Comparison of ENCODE assay signal across 18 cellular contexts in the genomic region with DNA sequence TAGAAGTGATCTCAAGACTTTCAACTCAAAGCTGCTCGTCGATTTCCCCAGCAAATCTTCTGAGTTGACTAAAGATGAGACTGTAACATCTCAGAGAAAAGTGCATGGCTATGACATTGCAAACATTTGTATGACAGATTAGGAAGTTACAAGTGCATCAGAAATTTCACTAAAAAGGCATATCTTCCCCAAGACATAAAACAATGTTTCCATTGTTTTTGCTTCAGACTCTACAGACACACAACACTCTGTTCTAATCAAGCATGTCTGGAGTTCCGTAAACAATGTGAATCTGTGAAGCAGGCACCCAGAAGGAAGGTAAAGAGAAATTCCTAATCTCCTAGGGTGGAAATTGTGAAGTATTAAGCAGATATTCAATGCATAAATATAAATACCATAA.
DNase-seq lines count a peak whose midpoint lies in the region; ATAC-seq and TF ChIP-seq lines count a peak whose summit lies in the region.
"Had no signal": no experiment of that assay in that cellular context is flagged by ENCODE, and none has a peak within 500 bp of the region (broad histone marks: within the 10 kb centered on the region; RNA-seq: fewer than 3 reads in every experiment).

No MANE protein-coding gene starts in this region.

- H3K9me3 ChIP-seq in A673 (ENCODE audit: low read depth, low read length, poor library complexity, severe bottlenecking): peaks cover 10% of the 10 kb centered on the region
- peaks cover 7% of the 10 kb centered on the region for H3K9me3 ChIP-seq in mesodermal cell (ENCODE audit: control insufficient read depth, low read length)

- no peak overlapping the region for H3K27ac Mint-ChIP-seq in HFFc6
- H3K27ac Mint-ChIP-seq: CD4-positive, CD25-positive, alpha-beta regulatory T cell; GM23338 had no signal

- H3K36me3 ChIP-seq in A673 (ENCODE audit: insufficient read depth, low read length, poor library complexity, severe bottlenecking) (no peaks in the 10 kb centered on the region), mesodermal cell (ENCODE audit: control insufficient read depth, insufficient read depth, low read length) (no peaks in the 10 kb centered on the region)
- H3K36me3 ChIP-seq: BLaER1 treated with 17β-estradiol and CSF1 and Interleukin-3, amounts not matched to agents 10 nM and 100 nM had no signal

- TF ChIP-seq CTCF in A673 (conservative IDR thresholded peaks at IDR 0.05; ENCODE audit: low read depth, low read length) (no peak), HFFc6 (IDR thresholded peaks at IDR 0.05) (no peak)

- POLR2A ChIA-PET in A673 (lab: Charles Lee; ENCODE audit: low non-redundant PET) (no interaction called here), HEK293T (lab: Yijun Ruan, JAX) (no interaction called here)

- H3K4me1 Mint-ChIP-seq in HFFc6 (ENCODE audit: low read depth): peaks cover 35% of the 10 kb centered on the region; the same call in 1 of the 2 replicates
- H3K4me1 Mint-ChIP-seq: CD4-positive, CD25-positive, alpha-beta regulatory T cell had no signal

- peaks cover 1% of the 10 kb centered on the region; the same call in 1 of the 2 replicates for H3K27me3 Mint-ChIP-seq in HFFc6 (ENCODE audit: insufficient read depth)
- H3K27me3 Mint-ChIP-seq: CD4-positive, CD25-positive, alpha-beta regulatory T cell had no signal

- CTCF ChIA-PET in A673 (lab: Charles Lee): no interaction called here
- CTCF ChIA-PET in HEK293T (lab: Yijun Ruan, JAX): no interaction called here

- H3K4me3 ChIP-seq in A673 (ENCODE audit: low read depth, low read length, poor library complexity, severe bottlenecking) (no peak overlapping the region), mesodermal cell (ENCODE audit: extremely low read depth, insufficient read depth, low read length, poor library complexity, severe bottlenecking) (no peak overlapping the region)
- H3K4me3 ChIP-seq: BLaER1 treated with 17β-estradiol and CSF1 and Interleukin-3, amounts not matched to agents 10 nM and 100 nM; GM23338 had no signal

- 60 to 92% methylated on average over 1 to 2 of the region's 3 CpGs for WGBS in mesodermal cell (ENCODE audit: insufficient coverage in 2 of 2), 2 experiments

- H3K27me3 ChIP-seq in A673 (replicated peaks; ENCODE audit: insufficient read depth, low read depth, low read length, poor library complexity): no peaks in the 10 kb centered on the region
- H3K27me3 ChIP-seq: BLaER1 treated with 17β-estradiol and CSF1 and Interleukin-3, amounts not matched to agents 10 nM and 100 nM had no signal

- H3K4me3 Mint-ChIP-seq in HFFc6: no peak overlapping the region
- H3K4me3 Mint-ChIP-seq: CD4-positive, CD25-positive, alpha-beta regulatory T cell; GM23338 had no signal

- H3K27ac ChIP-seq in A673 (ENCODE audit: low read depth, low read length, poor library complexity, severe bottlenecking) (peak overlapping the region; percentile 53), mesodermal cell (ENCODE audit: low read depth, low read length, severe bottlenecking) (peak overlapping the region; percentile 58)
- H3K27ac ChIP-seq: 22Rv1; BLaER1 treated with 17β-estradiol and CSF1 and Interleukin-3, amounts not matched to agents 10 nM and 100 nM had no signal

- intact Hi-C loops in A673 (cut with micrococcal nuclease; ENCODE audit: unreplicated experiment): loop anchor here (5.0 to 10.0 kb wide), 2 partner anchors 248 to 690 kb away; no protein-coding TSS in a partner anchor

- peaks cover 14% of the 10 kb centered on the region for H3K9me3 Mint-ChIP-seq in HFFc6

- DNase-seq in A673 (ENCODE audit: low spot score): peak; percentile 22
- peak; percentile 68 for DNase-seq in NCI-H460 (ENCODE audit: extremely low read depth, low read depth)
- DNase-seq in epidermal melanocyte (ENCODE audit: insufficient read length, low spot score): peak; percentile 47
- no peak for DNase-seq in HEK293T (ENCODE audit: extremely low spot score)
- no peak for DNase-seq in HFFc6
- no peak for DNase-seq in DMS79 treated with DMSO at 0.1 percent for 48 hours (lab: John Stamatoyannopoulos, UW)
- DNase-seq: AML-193; Calu3; CD4-positive, CD25-positive, alpha-beta regulatory T cell; DMS79; GDM1; H7 had no signal

- BruUV-seq in A673 (replicated peaks; lab: Mats Ljungman, UMichigan): no TSS peak

- no peak for ATAC-seq in GM21717 (IDR thresholded peaks at IDR 0.05; ENCODE audit: unreplicated experiment)
- ATAC-seq: GM23338, HepG2 had no signal

- peaks cover 11% of the 10 kb centered on the region; the same call in 1 of the 2 replicates for H3K36me3 Mint-ChIP-seq in HFFc6 (ENCODE audit: low read depth)
- H3K36me3 Mint-ChIP-seq: CD4-positive, CD25-positive, alpha-beta regulatory T cell had no signal

- H3K4me1 ChIP-seq in A673 (ENCODE audit: insufficient read depth, low read length, poor library complexity, severe bottlenecking) (peaks cover 50% of the 10 kb centered on the region), mesodermal cell (ENCODE audit: control insufficient read depth, insufficient read depth, low read length, poor library complexity, severe bottlenecking) (peaks cover 3% of the 10 kb centered on the region)
- H3K4me1 ChIP-seq: BLaER1 treated with 17β-estradiol and CSF1 and Interleukin-3, amounts not matched to agents 10 nM and 100 nM had no signal

TF ChIP-seq in HEK293T, 16 proteins besides CTCF, POLR2A, EP300 and RAD21:
- TF ChIP-seq BHLHE40 (IDR thresholded peaks at IDR 0.05; ENCODE audit: borderline replicate concordance) (no peak), SUZ12 (IDR thresholded peaks at IDR 0.05) (no peak), SP1 (IDR thresholded peaks at IDR 0.05) (no peak), ARNT (IDR thresholded peaks at IDR 0.05) (no peak), NFRKB (IDR thresholded peaks at IDR 0.05) (no peak), FOXM1 (IDR thresholded peaks at IDR 0.05; ENCODE audit: borderline replicate concordance) (no peak), FOXA1 (IDR thresholded peaks at IDR 0.05) (no peak), L3MBTL2 (conservative IDR thresholded peaks at IDR 0.05) (no peak), LEF1 (IDR thresholded peaks at IDR 0.05; ENCODE audit: borderline replicate concordance) (no peak), ELF4 (IDR thresholded peaks at IDR 0.05) (no peak), HDGF (IDR thresholded peaks at IDR 0.05; ENCODE audit: borderline replicate concordance) (no peak), TARDBP (IDR thresholded peaks at IDR 0.05) (no peak), ZNF384 (IDR thresholded peaks at IDR 0.05) (no peak), FOXK2 (IDR thresholded peaks at IDR 0.05) (no peak), CTBP1 (IDR thresholded peaks at IDR 0.05; ENCODE audit: borderline replicate concordance) (no peak)
- TF ChIP-seq, protein P1, sequence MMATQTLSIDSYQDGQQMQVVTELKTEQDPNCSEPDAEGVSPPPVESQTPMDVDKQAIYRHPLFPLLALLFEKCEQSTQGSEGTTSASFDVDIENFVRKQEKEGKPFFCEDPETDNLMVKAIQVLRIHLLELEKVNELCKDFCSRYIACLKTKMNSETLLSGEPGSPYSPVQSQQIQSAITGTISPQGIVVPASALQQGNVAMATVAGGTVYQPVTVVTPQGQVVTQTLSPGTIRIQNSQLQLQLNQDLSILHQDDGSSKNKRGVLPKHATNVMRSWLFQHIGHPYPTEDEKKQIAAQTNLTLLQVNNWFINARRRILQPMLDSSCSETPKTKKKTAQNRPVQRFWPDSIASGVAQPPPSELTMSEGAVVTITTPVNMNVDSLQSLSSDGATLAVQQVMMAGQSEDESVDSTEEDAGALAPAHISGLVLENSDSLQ (IDR thresholded peaks at IDR 0.05): no peak

Comparison
In these comparisons a context has a peak if more than half of its experiments do, and no peak if none do; other contexts are left out.
1. DNase-seq: peak in A673 (single experiment), NCI-H460 (single experiment) and epidermal melanocyte (single experiment); none in HEK293T (single experiment), HFFc6 (single experiment) and DMS79 treated with DMSO at 0.1 percent for 48 hours (single experiment).